ENCODE assay signal across 16 cellular contexts in the genomic region with DNA sequence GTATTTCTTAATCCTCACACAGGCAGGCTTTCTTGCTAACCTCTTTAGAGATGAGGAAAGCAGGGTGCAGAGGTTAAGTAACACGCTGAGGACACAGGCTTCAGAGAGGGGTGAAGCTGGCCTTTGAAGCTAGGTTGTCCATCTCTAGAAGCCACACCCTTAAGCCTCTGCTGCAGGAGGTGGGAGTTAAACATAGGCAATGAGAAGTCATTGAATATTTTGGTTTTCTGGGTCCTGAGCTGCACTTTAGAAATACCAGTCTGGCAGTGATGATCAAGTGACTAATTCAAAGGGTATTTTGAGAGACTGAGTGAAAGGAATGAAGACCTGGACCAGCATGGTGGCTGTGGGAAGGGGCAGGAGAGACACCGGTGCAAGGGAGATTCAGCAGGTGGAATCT. TPM values are rescaled to one million over a fixed set of nuclear protein-coding genes. Genes with fewer than 3 reads are reported as not detected.
DNase-seq lines count a peak whose midpoint lies in the region; ATAC-seq and TF ChIP-seq lines count a peak whose summit lies in the region.
"Had no signal": no experiment of that assay in that cellular context is flagged by ENCODE, and none has a peak within 500 bp of the region (broad histone marks: within the 10 kb centered on the region; RNA-seq: fewer than 3 reads in every experiment).

No MANE protein-coding gene starts in this region.

- H2BK120ac ChIP-seq in trophoblast cell (ENCODE audit: insufficient read depth, low read length, poor library complexity): no peak overlapping the region

- H3K4me1 ChIP-seq in fibroblast of lung (ENCODE audit: control insufficient read depth, extremely low read depth, insufficient read depth, low read length): peaks cover 13% of the 10 kb centered on the region
- peaks cover 3 to 7% of the 10 kb centered on the region in 2 experiments for H3K4me1 ChIP-seq in trophoblast cell (ENCODE audit: control insufficient read depth in 1 of 2, insufficient read depth in 2 of 2, low read length in 2 of 2)
- H3K4me1 ChIP-seq in right atrium auricular region: no peaks in the 10 kb centered on the region

- H3K36me3 ChIP-seq in fibroblast of lung (ENCODE audit: control insufficient read depth, insufficient read depth, low read length): no peaks in the 10 kb centered on the region
- H3K36me3 ChIP-seq in trophoblast cell (ENCODE audit: control insufficient read depth in 1 of 2, insufficient read depth in 2 of 2, low read length in 2 of 2): no peaks in the 10 kb centered on the region
- no peaks in the 10 kb centered on the region for H3K36me3 ChIP-seq in right atrium auricular region
- H3K36me3 ChIP-seq: BLaER1 treated with 17β-estradiol and CSF1 and Interleukin-3, amounts not matched to agents 10 nM and 100 nM; cardiac muscle cell; upper lobe of left lung had no signal

- no peak overlapping the region for H2BK12ac ChIP-seq in trophoblast cell (ENCODE audit: low read length)

- H3K9ac ChIP-seq in fibroblast of lung (ENCODE audit: insufficient read depth, low read length) (no peak overlapping the region), trophoblast cell (ENCODE audit: low read length) (no peak overlapping the region)
- H3K9ac ChIP-seq: BLaER1 treated with 17β-estradiol and CSF1 and Interleukin-3, amounts not matched to agents 10 nM and 100 nM had no signal

- H3K4me2 ChIP-seq in fibroblast of lung (ENCODE audit: extremely low read depth, insufficient read depth, low read length) (peak overlapping the region; percentile 29), trophoblast cell (ENCODE audit: low read length) (no peak overlapping the region)
- H3K4me2 ChIP-seq: BLaER1 treated with 17β-estradiol and CSF1 and Interleukin-3, amounts not matched to agents 10 nM and 100 nM had no signal

- no peaks in the 10 kb centered on the region for H3K79me1 ChIP-seq in trophoblast cell (ENCODE audit: low read length)

- no peak overlapping the region for H3K4me3 ChIP-seq in fibroblast of lung (replicated peaks in 1 of 4; ENCODE audit: control extremely low read depth in 1 of 4, insufficient read depth in 1 of 4, low read depth in 3 of 4, low read length in 4 of 4)
- no peak overlapping the region for H3K4me3 ChIP-seq in trophoblast cell (ENCODE audit: low read depth, low read length)
- H3K4me3 ChIP-seq in right atrium auricular region: no peak overlapping the region
- H3K4me3 ChIP-seq: BLaER1 treated with 17β-estradiol and CSF1 and Interleukin-3, amounts not matched to agents 10 nM and 100 nM; cardiac muscle cell; upper lobe of left lung had no signal

- no peak overlapping the region for H4K91ac ChIP-seq in trophoblast cell (ENCODE audit: low read depth, low read length)

- POLR2A ChIA-PET in RWPE1 (lab: Yijun Ruan, JAX; ENCODE audit: low non-redundant PET): no interaction called here

- H4K8ac ChIP-seq in trophoblast cell (ENCODE audit: low read depth, low read length): no peak overlapping the region

- no peaks in the 10 kb centered on the region for H3K79me2 ChIP-seq in fibroblast of lung (ENCODE audit: control insufficient read depth, insufficient read depth, low read length)
- no peaks in the 10 kb centered on the region for H3K79me2 ChIP-seq in trophoblast cell (ENCODE audit: control insufficient read depth, insufficient read depth, low read length, poor library complexity)

- CTCF ChIA-PET in RWPE1 (lab: Yijun Ruan, JAX): no interaction called here

- no peak overlapping the region for H3K23ac ChIP-seq in trophoblast cell (ENCODE audit: low read length)

- H3K27me3 ChIP-seq in fibroblast of lung (ENCODE audit: control insufficient read depth, insufficient read depth, low read length) (no peaks in the 10 kb centered on the region), trophoblast cell (ENCODE audit: insufficient read depth, low read length) (no peaks in the 10 kb centered on the region), right atrium auricular region (no peaks in the 10 kb centered on the region)
- H3K27me3 ChIP-seq: cardiac muscle cell, upper lobe of left lung had no signal

- TF ChIP-seq CTCF in RWPE1 (conservative IDR thresholded peaks at IDR 0.05; ENCODE audit: low read depth) (no peak), fibroblast of lung (conservative IDR thresholded peaks at IDR 0.05 in 1 of 2, IDR thresholded peaks at IDR 0.05 in 1 of 2; ENCODE audit: low read depth in 1 of 2, low read length in 2 of 2) (no peak), right atrium auricular region (IDR thresholded peaks at IDR 0.05) (no peak)

- H4K20me1 ChIP-seq in fibroblast of lung (ENCODE audit: control insufficient read depth, extremely low read depth, insufficient read depth, low read length): no peaks in the 10 kb centered on the region
- H4K20me1 ChIP-seq: BLaER1 treated with 17β-estradiol and CSF1 and Interleukin-3, amounts not matched to agents 10 nM and 100 nM had no signal

- no peak overlapping the region for H3K4ac ChIP-seq in trophoblast cell (ENCODE audit: low read depth, low read length)

- H4K12ac ChIP-seq in trophoblast cell (ENCODE audit: low read depth, low read length): no peak overlapping the region

- WGBS in trophoblast cell (ENCODE audit: extremely low coverage, insufficient coverage, insufficient read length): no CpG with 5 or more reads among the region's 2 CpGs

- no peak overlapping the region for H2BK5ac ChIP-seq in trophoblast cell (ENCODE audit: low read depth, low read length, poor library complexity)

- H3K14ac ChIP-seq in trophoblast cell (ENCODE audit: low read length): no peak overlapping the region

- DNase-seq in EH (ENCODE audit: low read depth) (peak; percentile 74), RWPE1 (ENCODE audit: low spot score) (peak; percentile 35), fibroblast of lung (ENCODE audit: low read depth in 2 of 2) (peak; percentile 21 to 72), trophoblast cell (peak; percentile 29 to 64), KG1 (lab: John Stamatoyannopoulos, UW) (no peak), DMS53 (lab: John Stamatoyannopoulos, UW) (no peak), right atrium auricular region (ENCODE audit: low spot score) (no peak)
- DNase-seq: DND-41, NCI-H1694 treated with DMSO at 0.1 percent for 48 hours, NCI-H774, posterior cingulate gyrus, SHP77, upper lobe of left lung had no signal

- ATAC-seq in GM21360 (IDR thresholded peaks at IDR 0.05; ENCODE audit: unreplicated experiment): no peak

- H3K18ac ChIP-seq in trophoblast cell (ENCODE audit: low read length): no peak overlapping the region

- H3K9me3 ChIP-seq in fibroblast of lung (ENCODE audit: control insufficient read depth, insufficient read depth, low read depth, low read length): no peaks in the 10 kb centered on the region
- peaks cover 2% of the 10 kb centered on the region for H3K9me3 ChIP-seq in trophoblast cell (ENCODE audit: insufficient read depth, low read depth, low read length)
- no peaks in the 10 kb centered on the region for H3K9me3 ChIP-seq in right atrium auricular region
- H3K9me3 ChIP-seq: BLaER1 treated with 17β-estradiol and CSF1 and Interleukin-3, amounts not matched to agents 10 nM and 100 nM; upper lobe of left lung had no signal

- H2AFZ ChIP-seq in fibroblast of lung (ENCODE audit: low read length) (no peak overlapping the region), trophoblast cell (ENCODE audit: insufficient read depth, low read length, poor library complexity) (no peak overlapping the region)

- H3K27ac ChIP-seq in RWPE1: no peak overlapping the region
- peak overlapping the region; percentile 39 for H3K27ac ChIP-seq in fibroblast of lung (ENCODE audit: insufficient read depth, low read length)
- no peak overlapping the region for H3K27ac ChIP-seq in trophoblast cell (ENCODE audit: low read depth, low read length)
- H3K27ac ChIP-seq in right atrium auricular region: no peak overlapping the region
- H3K27ac ChIP-seq: BLaER1 treated with 17β-estradiol and CSF1 and Interleukin-3, amounts not matched to agents 10 nM and 100 nM; cardiac muscle cell had no signal

- H2AK5ac ChIP-seq in trophoblast cell (ENCODE audit: low read length): no peak overlapping the region

RNA-seq across cellular contexts. Expression of a gene that starts 9.9 kb away (rescaled TPM):
- total RNA-seq in fibroblast of lung (0.83 and 1.5 TPM in 2 replicates), right atrium auricular region (1 to 10 TPM in 1 of 2 donors, under 1 TPM in 1; 0.33 to 1.3 TPM)
- 0.44 and 3.2 TPM in 2 replicates for polyA plus RNA-seq in fibroblast of lung
- polyA plus RNA-seq in fibroblast of lung (2012): 0.20 and 1.5 TPM in 2 replicates
- polyA minus RNA-seq in fibroblast of lung (ENCODE audit: low replicate concordance): 18.1 TPM in 1 of 2 replicates, not detected in the other
- polyA plus RNA-seq in trophoblast cell (2013): 2.3 and 2.5 TPM in 2 replicates
- total RNA-seq: cardiac muscle cell had no signal
- polyA plus RNA-seq: cardiac muscle cell had no signal

Comparison
In these comparisons a context has a peak if more than half of its experiments do, and no peak if none do; other contexts are left out.
1. DNase-seq: peak in EH (single experiment), RWPE1 (single experiment), fibroblast of lung (2 of 2) and trophoblast cell (2 of 2); none in KG1 (single experiment), DMS53 (single experiment) and right atrium auricular region (single experiment).